Comparison of ENCODE assay signal across 1 cellular context in genomic region chr9:137632432-137633161, GRCh38.
TF ChIP-seq lines count a peak whose summit lies in the region.

No MANE protein-coding gene starts in this region.

TF ChIP-seq in HEK293, 187 proteins besides CTCF, POLR2A, EP300 and RAD21 (continued from another document and continues in another):
- TF ChIP-seq KLF17 (tag by site-specific recombination; IDR thresholded peaks at IDR 0.05), result peak; percentile 37
- TF ChIP-seq ZNF501 (tag by site-specific recombination; IDR thresholded peaks at IDR 0.05), result peak; percentile 72; the same call in 1 of the 2 replicates
- TF ChIP-seq ZBTB49 (tag by site-specific recombination; IDR thresholded peaks at IDR 0.05; ENCODE audit: low read depth), result no peak
- TF ChIP-seq HIC1 (tag by site-specific recombination; IDR thresholded peaks at IDR 0.05), result 0 out of 2 replicates have a peak, but pooled peaks have one; percentile 19
- no peak for TF ChIP-seq ZNF48 (tag by site-specific recombination; IDR thresholded peaks at IDR 0.05)
- TF ChIP-seq ZNF324 (tag by site-specific recombination; IDR thresholded peaks at IDR 0.05), result peak; percentile 26; the same call in 1 of the 2 replicates
- no peak for TF ChIP-seq SCRT1 (tag by site-specific recombination; IDR thresholded peaks at IDR 0.05; ENCODE audit: borderline replicate concordance)
- peak; percentile 77 for TF ChIP-seq GLIS1 (tag by site-specific recombination; IDR thresholded peaks at IDR 0.05)
- TF ChIP-seq ZNF18 (tag by site-specific recombination; IDR thresholded peaks at IDR 0.05), result no peak
- TF ChIP-seq ZNF623 (tag by site-specific recombination; IDR thresholded peaks at IDR 0.05), result no peak
- no peak for TF ChIP-seq ZNF677 (tag by site-specific recombination; IDR thresholded peaks at IDR 0.05)
- peak; percentile 98 for TF ChIP-seq ZBTB17 (tag by site-specific recombination; IDR thresholded peaks at IDR 0.05)
- TF ChIP-seq ZNF624 (tag by site-specific recombination; IDR thresholded peaks at IDR 0.05), result no peak
- TF ChIP-seq ZSCAN30 (tag by site-specific recombination; IDR thresholded peaks at IDR 0.05), result no peak
- TF ChIP-seq INSM2 (tag by site-specific recombination; IDR thresholded peaks at IDR 0.05), result peak; percentile 59; the same call in 1 of the 2 replicates
- no peak for TF ChIP-seq ZNF560 (tag by site-specific recombination; IDR thresholded peaks at IDR 0.05; ENCODE audit: borderline replicate concordance)
- no peak for TF ChIP-seq ZBTB6 (tag by site-specific recombination; IDR thresholded peaks at IDR 0.05)
- TF ChIP-seq ZNF292 (tag by site-specific recombination; IDR thresholded peaks at IDR 0.05; ENCODE audit: borderline replicate concordance, low read depth), result no peak
- TF ChIP-seq ZNF530 (tag by site-specific recombination; IDR thresholded peaks at IDR 0.05; ENCODE audit: low read depth), result no peak
- TF ChIP-seq ZBTB44 (tag by site-specific recombination; IDR thresholded peaks at IDR 0.05), result no peak
- no peak for TF ChIP-seq ZNF280D (tag by site-specific recombination; IDR thresholded peaks at IDR 0.05)
- no peak for TF ChIP-seq ZNF248 (tag by site-specific recombination; IDR thresholded peaks at IDR 0.05)
- no peak for TF ChIP-seq ZNF488 (tag by site-specific recombination; IDR thresholded peaks at IDR 0.05)
- TF ChIP-seq ZIC2 (tag by site-specific recombination; IDR thresholded peaks at IDR 0.05), result peak; percentile 72
- TF ChIP-seq MEIS1 (CRISPR knock-in tag; IDR thresholded peaks at IDR 0.05; ENCODE audit: borderline replicate concordance), result no peak
- peak; percentile 51; the same call in 1 of the 2 replicates for TF ChIP-seq ZFP69B (tag by site-specific recombination; IDR thresholded peaks at IDR 0.05)
- TF ChIP-seq ZBTB10 (tag by site-specific recombination; IDR thresholded peaks at IDR 0.05), result no peak
- TF ChIP-seq ZNF776 (tag by site-specific recombination; IDR thresholded peaks at IDR 0.05; ENCODE audit: borderline replicate concordance), result no peak
- TF ChIP-seq KLF10 (tag by site-specific recombination; IDR thresholded peaks at IDR 0.05), result no peak
- TF ChIP-seq ZNF140 (tag by site-specific recombination; IDR thresholded peaks at IDR 0.05), result no peak
- TF ChIP-seq ZSCAN18 (tag by site-specific recombination; IDR thresholded peaks at IDR 0.05), result no peak
- no peak for TF ChIP-seq OVOL3 (tag by site-specific recombination; IDR thresholded peaks at IDR 0.05)
- no peak for TF ChIP-seq WT1 (tag by site-specific recombination; IDR thresholded peaks at IDR 0.05)
- peak; percentile 55; the same call in 1 of the 2 replicates for TF ChIP-seq ZNF580 (tag by site-specific recombination; IDR thresholded peaks at IDR 0.05)
- TF ChIP-seq KLF1 (tag by site-specific recombination; IDR thresholded peaks at IDR 0.05), result no peak
- TF ChIP-seq KLF9 (tag by site-specific recombination; IDR thresholded peaks at IDR 0.05; ENCODE audit: low read depth), result no peak
- TF ChIP-seq ZNF768 (tag by site-specific recombination; IDR thresholded peaks at IDR 0.05), result no peak
- TF ChIP-seq ZFHX2 (tag by site-specific recombination; conservative IDR thresholded peaks at IDR 0.05), result peak; percentile 79
- TF ChIP-seq ZNF239 (tag by site-specific recombination; IDR thresholded peaks at IDR 0.05), result no peak
- no peak for TF ChIP-seq ZNF558 (tag by site-specific recombination; IDR thresholded peaks at IDR 0.05)
